18 cellular contexts compared by ENCODE assay signal in genomic region chr3:71862374-71863145, GRCh38.
DNase-seq lines count a peak whose midpoint lies in the region; ATAC-seq and TF ChIP-seq lines count a peak whose summit lies in the region.
"Had no signal": no experiment of that assay in that cellular context is flagged by ENCODE, and none has a peak within 500 bp of the region (broad histone marks: within the 10 kb centered on the region; RNA-seq: fewer than 3 reads in every experiment).

No MANE protein-coding gene starts in this region.

- no peak overlapping the region for H3K27ac ChIP-seq in SK-N-SH (ENCODE audit: low read depth in 2 of 2, low read length in 1 of 2)
- H3K27ac ChIP-seq in GM23248: peak overlapping the region; percentile 37
- H3K27ac ChIP-seq in foreskin keratinocyte: no peak overlapping the region
- H3K27ac ChIP-seq: 22Rv1, HL-60, RWPE1 had no signal

- H3K79me2 ChIP-seq in SK-N-SH (ENCODE audit: insufficient read depth) (no peaks in the 10 kb centered on the region), GM23248 (ENCODE audit: insufficient read depth) (no peaks in the 10 kb centered on the region)

- CTCF ChIA-PET in SK-N-SH (lab: Yijun Ruan, JAX): interaction anchor here (1.7 to 2.7 kb wide), 2 partner anchors 13 to 151 kb away, joined by 4 to 12 read pairs; no protein-coding TSS in a partner anchor

- no peak for TF ChIP-seq CTCF in SK-N-SH (IDR thresholded peaks at IDR 0.05)
- TF ChIP-seq CTCF in foreskin keratinocyte (conservative IDR thresholded peaks at IDR 0.05): no peak

- in situ Hi-C loops in GM23248 (cut with MboI): no loop called here

- H3F3A ChIP-seq in SK-N-SH (replicated peaks; ENCODE audit: insufficient read depth) (no peaks in the 10 kb centered on the region), GM23248 (ENCODE audit: insufficient read depth) (peaks cover 16% of the 10 kb centered on the region; the same call in 1 of the 2 replicates)

- peaks cover 4% of the 10 kb centered on the region; the same call in 1 of the 2 replicates for H3K9me2 ChIP-seq in SK-N-SH
- no peaks in the 10 kb centered on the region for H3K9me2 ChIP-seq in GM23248 (ENCODE audit: insufficient read depth)

- no peak overlapping the region for H2AFZ ChIP-seq in SK-N-SH (ENCODE audit: low read depth)
- H2AFZ ChIP-seq in GM23248: no peak overlapping the region

- H3K27me3 ChIP-seq in SK-N-SH (ENCODE audit: insufficient read depth) (peaks cover 8% of the 10 kb centered on the region; the same call in 1 of the 2 replicates), GM23248 (replicated peaks; ENCODE audit: insufficient read depth) (peaks cover 16% of the 10 kb centered on the region), foreskin keratinocyte (peaks cover 2% of the 10 kb centered on the region)

- H3K9ac ChIP-seq in SK-N-SH (no peak overlapping the region), GM23248 (no peak overlapping the region)

- 0 out of 2 replicates have a peak, but pooled peaks cover under 1% of the 10 kb centered on the region for H3K9me3 ChIP-seq in SK-N-SH
- no peaks in the 10 kb centered on the region for H3K9me3 ChIP-seq in GM23248 (ENCODE audit: low read depth)

- H3K4me3 ChIP-seq in SK-N-SH (ENCODE audit: low read depth in 2 of 2, low read length in 1 of 2) (no peak overlapping the region), GM23248 (peak overlapping the region; percentile 39)

- POLR2A ChIA-PET in SK-N-SH (lab: Yijun Ruan, JAX): no interaction called here

- no peak for ATAC-seq in SK-N-SH treated with all-trans-retinoic acid at 6 μM for 48 hours
- no peak for ATAC-seq in foreskin keratinocyte
- ATAC-seq: HCT116 had no signal

- H3K4me2 ChIP-seq in SK-N-SH: no peak overlapping the region
- H3K4me2 ChIP-seq in GM23248 (ENCODE audit: unreplicated experiment): peak overlapping the region; percentile 59

- DNase-seq in SK-N-SH (no peak), GM23248 (peak; percentile 69), fibroblast of gingiva (ENCODE audit: low read depth) (peak; percentile 62), pons (ENCODE audit: low spot score) (peak; percentile 28), foreskin keratinocyte (no peak), NCI-H2029 treated with DMSO at 0.1 percent for 48 hours (lab: John Stamatoyannopoulos, UW) (no peak), T-helper 2 cell (no peak)
- DNase-seq: COR-L47; NCI-H187 treated with DMSO at 0.1 percent for 48 hours; NCI-H2171; NCI-H446; NCI-H69; NK-92 treated with Interleukin-12 subunit alpha and Interleukin-12 subunit beta, amount 100 ng/mL, for 24 hours had no signal

- 28% methylated on average over 2 of the region's 2 CpGs for WGBS in SK-N-SH (ENCODE audit: low lambda C conversion rate)
- WGBS in GM23248 (ENCODE audit: low coverage in 1 of 2, low lambda C conversion rate in 2 of 2, missing lambda C conversion rate in 2 of 2), 2 experiments: 3 to 5% methylated on average over 2 of the region's 2 CpGs

- TF ChIP-seq EP300 in SK-N-SH (IDR thresholded peaks at IDR 0.05; ENCODE audit: borderline replicate concordance in 1 of 2, low read depth in 1 of 2, low read length in 1 of 2): no peak

- H3K36me3 ChIP-seq in SK-N-SH (replicated peaks in 1 of 2; ENCODE audit: control insufficient read depth in 1 of 2, insufficient read depth in 2 of 2, low read length in 1 of 2) (no peaks in the 10 kb centered on the region), GM23248 (ENCODE audit: low read depth) (no peaks in the 10 kb centered on the region)

- no peak for TF ChIP-seq RAD21 in SK-N-SH (IDR thresholded peaks at IDR 0.05; ENCODE audit: low read length)

- peaks cover 0 to 14% of the 10 kb centered on the region in 2 experiments; a peak in 2 of 4 replicates for H3K4me1 ChIP-seq in SK-N-SH (ENCODE audit: control insufficient read depth in 1 of 2, insufficient read depth in 2 of 2, low read depth in 1 of 2, low read length in 1 of 2)
- peaks cover 25% of the 10 kb centered on the region for H3K4me1 ChIP-seq in GM23248 (ENCODE audit: insufficient read depth)
- no peaks in the 10 kb centered on the region for H3K4me1 ChIP-seq in foreskin keratinocyte

- H4K20me1 ChIP-seq in SK-N-SH (ENCODE audit: insufficient read depth) (no peaks in the 10 kb centered on the region), GM23248 (ENCODE audit: insufficient read depth) (no peaks in the 10 kb centered on the region)

TF ChIP-seq in SK-N-SH, 30 proteins besides CTCF, POLR2A, EP300 and RAD21 (continues in another document):
- TF ChIP-seq RFX5 (IDR thresholded peaks at IDR 0.05; ENCODE audit: low read length): no peak
- no peak for TF ChIP-seq FOXM1 (IDR thresholded peaks at IDR 0.05; ENCODE audit: low read depth)
- no peak for TF ChIP-seq TAF1 (IDR thresholded peaks at IDR 0.05; ENCODE audit: borderline replicate concordance, low read depth, low read length)
- peak; percentile 67 for TF ChIP-seq TCF12 (IDR thresholded peaks at IDR 0.05)
- TF ChIP-seq EZH2phosphoT487 (IDR thresholded peaks at IDR 0.05; ENCODE audit: borderline replicate concordance, low read depth): no peak
- no peak for TF ChIP-seq ZBTB33 (IDR thresholded peaks at IDR 0.05; ENCODE audit: borderline replicate concordance, low read depth)
- TF ChIP-seq GABPA (IDR thresholded peaks at IDR 0.05; ENCODE audit: low read depth): no peak
- TF ChIP-seq TEAD4 (IDR thresholded peaks at IDR 0.05; ENCODE audit: borderline replicate concordance, insufficient read depth): no peak
- no peak for TF ChIP-seq GATA2 (CRISPR knock-in tag; IDR thresholded peaks at IDR 0.05)
- no peak for TF ChIP-seq MXI1 (IDR thresholded peaks at IDR 0.05; ENCODE audit: low read depth, low read length)
- no peak for TF ChIP-seq SMC3 (IDR thresholded peaks at IDR 0.05; ENCODE audit: low read depth, low read length)

TF ChIP-seq in SK-N-SH treated with all-trans-retinoic acid at 6 μM for 48 hours, 23 proteins besides CTCF, POLR2A, EP300 and RAD21:
- TF ChIP-seq ARNTL (CRISPR knock-in tag; IDR thresholded peaks at IDR 0.05; ENCODE audit: borderline replicate concordance, low read depth): no peak

Comparison
In these comparisons a context has a peak if more than half of its experiments do, and no peak if none do; other contexts are left out.
1. DNase-seq: peak in GM23248 (single experiment), fibroblast of gingiva (single experiment) and pons (single experiment); none in SK-N-SH (single experiment), foreskin keratinocyte (0 of 2), NCI-H2029 treated with DMSO at 0.1 percent for 48 hours (single experiment) and T-helper 2 cell (0 of 5).